15 cellular contexts compared by ENCODE assay signal in genomic region chr22:21457023-21457787, GRCh38. TPM values are rescaled to one million over a fixed set of nuclear protein-coding genes. Genes with fewer than 3 reads are reported as not detected.
DNase-seq lines count a peak whose midpoint lies in the region; ATAC-seq and TF ChIP-seq lines count a peak whose summit lies in the region.
"Had no signal": no experiment of that assay in that cellular context is flagged by ENCODE, and none has a peak within 500 bp of the region (broad histone marks: within the 10 kb centered on the region; RNA-seq: fewer than 3 reads in every experiment).

No MANE protein-coding gene starts in this region.

- H3K36me3 ChIP-seq in mucosa of descending colon (ENCODE audit: low read depth), result no peaks in the 10 kb centered on the region
- H3K36me3 ChIP-seq: gastroesophageal sphincter, vagina had no signal

- no peak overlapping the region for H3K27ac Mint-ChIP-seq in HFFc6

- peaks cover 12% of the 10 kb centered on the region for H3K4me1 Mint-ChIP-seq in HFFc6 (ENCODE audit: low read depth)

- H3K4me3 ChIP-seq in AG04450 (ENCODE audit: low read depth, low read length) (no peak overlapping the region), mucosa of descending colon (no peak overlapping the region)
- H3K4me3 ChIP-seq: dorsolateral prefrontal cortex, gastroesophageal sphincter, vagina had no signal

- POLR2A ChIA-PET in AG04450 (lab: Yijun Ruan, JAX), result interaction anchor here (0.5 kb wide), 1 partner anchor 517 kb away, joined by 12 read pairs; no protein-coding TSS in a partner anchor

- peak; percentile 11 for DNase-seq in AG04450 (ENCODE audit: low read depth, low spot score)
- peak; percentile 57 for DNase-seq in HuH-7 (ENCODE audit: low spot score)
- peak in 2 of 3 donors; percentile 20 to 26 for DNase-seq in mucosa of descending colon
- DNase-seq in HFFc6, result no peak
- no peak for DNase-seq in NK-92 treated with Interleukin-12 subunit alpha and Interleukin-12 subunit beta, amount 100 ng/mL, for 24 hours (lab: John Stamatoyannopoulos, UW)
- DNase-seq: activated T-cell treated with anti-CD3 and anti-CD28 coated beads, Interleukin-2, amount 50 U/mL, for 1 hour; kidney glomerular epithelial cell had no signal

- H3K27me3 ChIP-seq in AG04450 (ENCODE audit: control insufficient read depth, insufficient read depth, low read length), result no peaks in the 10 kb centered on the region
- H3K27me3 ChIP-seq: dorsolateral prefrontal cortex, gastroesophageal sphincter, vagina had no signal

- intact Hi-C loops in mucosa of descending colon (cut with DNase I, micrococcal nuclease), result no loop called here

- CTCF ChIA-PET in AG04450 (lab: Charles Lee), result interaction anchor here (1.5 kb wide), 1 partner anchor 190 kb away, joined by 7 read pairs; no protein-coding TSS in a partner anchor

- no peak overlapping the region for H3K27ac ChIP-seq in AG04450 (ENCODE audit: low read depth, low read length)
- H3K27ac ChIP-seq: dorsolateral prefrontal cortex, gastroesophageal sphincter, parathyroid adenoma, vagina had no signal

- ATAC-seq in esophagus mucosa, result peak; percentile 38
- ATAC-seq in mucosa of descending colon, result peak; percentile 45
- no peak for ATAC-seq in HG03097 (IDR thresholded peaks at IDR 0.05; ENCODE audit: low FRiP score, unreplicated experiment)
- ATAC-seq in HG03432 (IDR thresholded peaks at IDR 0.05; ENCODE audit: unreplicated experiment), result no peak
- ATAC-seq: activated CD4-positive, CD25-positive, alpha-beta regulatory T cell treated with anti-CD3 and anti-CD28 coated beads, Interleukin-2, amount 50 U/mL, for 24 hours; gastroesophageal sphincter had no signal

- no peak for TF ChIP-seq CTCF in AG04450 (IDR thresholded peaks at IDR 0.05; ENCODE audit: low read depth, low read length)
- TF ChIP-seq CTCF in mucosa of descending colon (IDR thresholded peaks at IDR 0.05), result no peak
- TF ChIP-seq CTCF in HFFc6 (IDR thresholded peaks at IDR 0.05), result no peak

- H3K27me3 Mint-ChIP-seq in HFFc6 (ENCODE audit: insufficient read depth), result no peaks in the 10 kb centered on the region; the same call in 1 of the 2 replicates

- H3K9me3 Mint-ChIP-seq in HFFc6, result no peaks in the 10 kb centered on the region

- no peak overlapping the region for H3K4me3 Mint-ChIP-seq in HFFc6

- no peaks in the 10 kb centered on the region for H3K9me3 ChIP-seq in AG04450 (ENCODE audit: control insufficient read depth, insufficient read depth, low read length)
- H3K9me3 ChIP-seq in mucosa of descending colon, result no peaks in the 10 kb centered on the region
- H3K9me3 ChIP-seq: gastroesophageal sphincter, vagina had no signal

- no peaks in the 10 kb centered on the region for H3K36me3 Mint-ChIP-seq in HFFc6 (ENCODE audit: low read depth)

- H3K4me1 ChIP-seq in mucosa of descending colon (ENCODE audit: low read depth), result no peaks in the 10 kb centered on the region
- H3K4me1 ChIP-seq: gastroesophageal sphincter, parathyroid adenoma, vagina had no signal

RNA-seq across cellular contexts. Expression of gene TMEM191C, which starts 10.0 kb away (rescaled TPM):
- polyA plus RNA-seq in AG04450 (2011; rRNA removed), result 0.58 and 0.82 TPM in 2 replicates
- 0.17 and 0.23 TPM in 2 replicates for polyA minus RNA-seq in AG04450 (2011; rRNA and poly(A)+ RNA removed)
- total RNA-seq in esophagus mucosa (4.2 TPM), mucosa of descending colon (1 to 10 TPM; 1.3 to 2.9 (median 2.1) TPM)
- total RNA-seq in HFFc6 (2021; fragmentation: NEBNext Ultra II Directional; extraction: Animal tissue kit (Norgen Biotek cat#: 25700)), result 1 to 10 TPM in 2 of 6 experiments, under 1 TPM in 4; 0.38 to 1.6 (median 0.56) TPM

RNA-seq across cellular contexts. Expression of gene HIC2, which starts 40.0 kb away (rescaled TPM):
- 0.93 and 1.3 TPM in 2 replicates for polyA plus RNA-seq in AG04450 (2011; rRNA removed)
- 2.3 and 2.5 TPM in 2 replicates for polyA minus RNA-seq in AG04450 (2011; rRNA and poly(A)+ RNA removed)
- total RNA-seq in esophagus mucosa (2.1 TPM), mucosa of descending colon (1 to 10 TPM; 6.0 to 6.2 (median 6.0) TPM)
- total RNA-seq in HFFc6 (2021; fragmentation: NEBNext Ultra II Directional; extraction: Animal tissue kit (Norgen Biotek cat#: 25700)), result 1 to 10 TPM; 2.0 to 2.2 (median 2.1) TPM

Comparison
In these comparisons a context has a peak if more than half of its experiments do, and no peak if none do; other contexts are left out.
1. DNase-seq: peak in AG04450 (single experiment), HuH-7 (single experiment) and mucosa of descending colon (2 of 3); none in HFFc6 (single experiment) and NK-92 treated with Interleukin-12 subunit alpha and Interleukin-12 subunit beta, amount 100 ng/mL, for 24 hours (single experiment).
2. ATAC-seq: peak in esophagus mucosa (single experiment) and mucosa of descending colon (single experiment); none in HG03097 (single experiment) and HG03432 (single experiment).